In genomic region chr7:143416565-143417149, GRCh38 we compare ENCODE assay signal across 9 cellular contexts. TPM values are rescaled to one million over a fixed set of nuclear protein-coding genes. Genes with fewer than 3 reads are reported as not detected.
DNase-seq lines count a peak whose midpoint lies in the region; ATAC-seq and TF ChIP-seq lines count a peak whose summit lies in the region.
"Had no signal": no experiment of that assay in that cellular context is flagged by ENCODE, and none has a peak within 500 bp of the region (broad histone marks: within the 10 kb centered on the region; RNA-seq: fewer than 3 reads in every experiment).

No MANE protein-coding gene starts in this region.

- H3K27ac ChIP-seq in testis = no peak overlapping the region
- H3K27ac ChIP-seq in effector memory CD4-positive, alpha-beta T cell (ENCODE audit: insufficient read depth, low read length, poor library complexity, severe bottlenecking) = no peak overlapping the region

- no peaks in the 10 kb centered on the region; the same call in 1 of the 2 replicates for H3K36me3 ChIP-seq in Caco-2 (ENCODE audit: control insufficient read depth, insufficient read depth, low read length)
- H3K36me3 ChIP-seq in testis (ENCODE audit: low read depth, missing control alignments) = no peaks in the 10 kb centered on the region
- no peaks in the 10 kb centered on the region for H3K36me3 ChIP-seq in effector memory CD4-positive, alpha-beta T cell (ENCODE audit: control insufficient read depth, insufficient read depth, low read length)

- H3K36me3 Mint-ChIP-seq in Caco-2 (ENCODE audit: insufficient read depth, unreplicated experiment) (no peaks in the 10 kb centered on the region), activated B cell treated with CpG ODN at 0.5 μM for 24 hours (ENCODE audit: low read depth) (no peaks in the 10 kb centered on the region)

- H3K27ac Mint-ChIP-seq in Caco-2 (ENCODE audit: unreplicated experiment) = no peak overlapping the region
- H3K27ac Mint-ChIP-seq in activated B cell treated with CpG ODN at 0.5 μM for 24 hours = no peak overlapping the region

- H3K4me1 Mint-ChIP-seq in Caco-2 (ENCODE audit: low read depth, unreplicated experiment) (peaks cover 35% of the 10 kb centered on the region), activated B cell treated with CpG ODN at 0.5 μM for 24 hours (no peaks in the 10 kb centered on the region)

- no peak for TF ChIP-seq POLR2A in testis (IDR thresholded peaks at IDR 0.05)

- peak; percentile 76 for ATAC-seq in GM19351 (IDR thresholded peaks at IDR 0.05; ENCODE audit: unreplicated experiment)
- no peak for ATAC-seq in activated B cell treated with CpG ODN at 0.5 μM for 24 hours (ENCODE audit: low read depth)
- peak; percentile 42 for ATAC-seq in left ventricle myocardium superior

- DNase-seq in Caco-2 = peak in 1 of 2 experiments; percentile 66
- peak; percentile 58 for DNase-seq in NCI-H1105 (lab: John Stamatoyannopoulos, UW)
- DNase-seq in activated B cell treated with CpG ODN at 0.5 μM for 24 hours = no peak
- DNase-seq in left ventricle myocardium superior = no peak
- no peak for DNase-seq in testis
- no peak for DNase-seq in effector memory CD4-positive, alpha-beta T cell
- DNase-seq in 8988T = no peak
- DNase-seq: right cardiac atrium had no signal

- BruUV-seq in Caco-2 (replicated peaks; lab: Mats Ljungman, UMichigan) = no TSS peak

- intact Hi-C loops in Caco-2 (cut with micrococcal nuclease; ENCODE audit: unreplicated experiment) = loop anchor here (1.0 to 2.0 kb wide), 4 partner anchors 35 to 176 kb away; partner anchors contain the start of gene ZYX
- intact Hi-C loops in activated B cell treated with CpG ODN at 0.5 μM for 24 hours (cut with micrococcal nuclease) = loop anchor here (1.0 to 5.0 kb wide), 4 partner anchors 36 to 711 kb away; no protein-coding TSS in a partner anchor
- intact Hi-C loops in left ventricle myocardium superior (cut with micrococcal nuclease) = loop anchor here (10.0 kb wide), 1 partner anchor 172 kb away; no protein-coding TSS in a partner anchor
- intact Hi-C loops in testis (cut with DNase I; ENCODE audit: low total_unique reads) = loop anchor here (10.0 kb wide), 1 partner anchor 182 kb away; no protein-coding TSS in a partner anchor

- no peak overlapping the region for H3K4me3 ChIP-seq in Caco-2 (ENCODE audit: low read depth, low read length)
- no peak overlapping the region for H3K4me3 ChIP-seq in testis
- H3K4me3 ChIP-seq in effector memory CD4-positive, alpha-beta T cell (ENCODE audit: insufficient read depth, low read depth, low read length, poor library complexity, severe bottlenecking) = no peak overlapping the region

- TF ChIP-seq CTCF in Caco-2 (IDR thresholded peaks at IDR 0.05; ENCODE audit: insufficient read depth in 1 of 2, low read depth in 1 of 2, low read length in 1 of 2, severe bottlenecking in 1 of 2, unreplicated experiment in 1 of 2) = peak; percentile 70 to 75
- TF ChIP-seq CTCF in activated B cell treated with CpG ODN at 0.5 μM for 24 hours (IDR thresholded peaks at IDR 0.05) = peak; percentile 58
- TF ChIP-seq CTCF in testis (IDR thresholded peaks at IDR 0.05) = peak; percentile 80 to 91 (median 83)

- CTCF ChIA-PET in Caco-2 (lab: Charles Lee) (interaction anchor here (0.5 to 1.6 kb wide), 5 partner anchors 35 to 258 kb away, joined by 3 to 6 read pairs (median 4); no protein-coding TSS in a partner anchor), activated B cell treated with CpG ODN at 0.5 μM for 24 hours (lab: Charles Lee) (interaction anchor here (0.7 to 5.2 kb wide), 12 partner anchors 9 to 711 kb away, joined by 3 to 118 read pairs (median 4); no protein-coding TSS in a partner anchor)

- POLR2A ChIA-PET in Caco-2 (lab: Charles Lee) (interaction anchor here (0.5 kb wide), 1 partner anchor 12 kb away, joined by 3 read pairs; no protein-coding TSS in a partner anchor), activated B cell treated with CpG ODN at 0.5 μM for 24 hours (lab: Charles Lee) (interaction anchor here (0.7 to 1.1 kb wide), 2 partner anchors 9 to 36 kb away, joined by 3 read pairs; no protein-coding TSS in a partner anchor)

- no peaks in the 10 kb centered on the region for H3K27me3 Mint-ChIP-seq in Caco-2 (ENCODE audit: insufficient read depth, unreplicated experiment)
- peaks cover 37% of the 10 kb centered on the region for H3K27me3 Mint-ChIP-seq in activated B cell treated with CpG ODN at 0.5 μM for 24 hours

- H3K4me1 ChIP-seq in Caco-2 (peaks cover 17% of the 10 kb centered on the region), testis (no peaks in the 10 kb centered on the region)
- no peaks in the 10 kb centered on the region for H3K4me1 ChIP-seq in effector memory CD4-positive, alpha-beta T cell (ENCODE audit: control insufficient read depth, insufficient read depth, low read length, poor library complexity, severe bottlenecking)

- no peaks in the 10 kb centered on the region for H3K27me3 ChIP-seq in Caco-2 (replicated peaks; ENCODE audit: control insufficient read depth, insufficient read depth, low read length)
- no peaks in the 10 kb centered on the region for H3K27me3 ChIP-seq in testis
- H3K27me3 ChIP-seq in effector memory CD4-positive, alpha-beta T cell (replicated peaks; ENCODE audit: control insufficient read depth, insufficient read depth, low read length, poor library complexity, severe bottlenecking) = no peaks in the 10 kb centered on the region

- H3K4me3 Mint-ChIP-seq in Caco-2 (ENCODE audit: unreplicated experiment) = no peak overlapping the region
- no peak overlapping the region for H3K4me3 Mint-ChIP-seq in activated B cell treated with CpG ODN at 0.5 μM for 24 hours

- H3K9me3 Mint-ChIP-seq in Caco-2 (ENCODE audit: unreplicated experiment) (no peaks in the 10 kb centered on the region), activated B cell treated with CpG ODN at 0.5 μM for 24 hours (peaks cover 4% of the 10 kb centered on the region)

- WGBS in testis, 2 donors = 11 to 18% methylated on average over 3 of the region's 3 CpGs

- H3K9me3 ChIP-seq in Caco-2 = peaks cover 3% of the 10 kb centered on the region; the same call in 1 of the 2 replicates
- no peaks in the 10 kb centered on the region for H3K9me3 ChIP-seq in testis
- H3K9me3 ChIP-seq in effector memory CD4-positive, alpha-beta T cell (ENCODE audit: control insufficient read depth, low read length) = no peaks in the 10 kb centered on the region

RNA-seq across cellular contexts. Expression of gene EPHA1, which starts 8.0 kb away (rescaled TPM):
- total RNA-seq in Caco-2 (2022) = 66.6 and 69.2 TPM in 2 replicates
- total RNA-seq in activated B cell treated with CpG ODN at 0.5 μM for 24 hours = not detected in 2 replicates
- not detected for total RNA-seq in left ventricle myocardium superior
- 1 to 10 TPM; 5.9 to 8.5 TPM for total RNA-seq in testis
- polyA plus RNA-seq in testis (ENCODE audit: insufficient read depth, low read depth, low replicate concordance) = 9.8 TPM

RNA-seq across cellular contexts. Expression of gene TAS2R60, which starts 26.6 kb away (rescaled TPM):
- not detected in 2 replicates for total RNA-seq in Caco-2 (2022)
- total RNA-seq in activated B cell treated with CpG ODN at 0.5 μM for 24 hours = not detected in 2 replicates
- total RNA-seq in left ventricle myocardium superior = not detected
- not detected for total RNA-seq in testis
- not detected for polyA plus RNA-seq in testis (ENCODE audit: insufficient read depth, low read depth, low replicate concordance)
- total RNA-seq: right cardiac atrium had no signal
- polyA plus RNA-seq: right cardiac atrium had no signal

RNA-seq across cellular contexts. Expression of gene ZYX, which starts 35.5 kb away (rescaled TPM):
- 147 and 160 TPM in 2 replicates for total RNA-seq in Caco-2 (2022)
- 87.5 and 101 TPM in 2 replicates for total RNA-seq in activated B cell treated with CpG ODN at 0.5 μM for 24 hours
- total RNA-seq in left ventricle myocardium superior = 73.9 TPM
- total RNA-seq in testis = 100 to 1,000 TPM; 164 to 222 TPM
- polyA plus RNA-seq in testis (ENCODE audit: insufficient read depth, low read depth, low replicate concordance) = 190 TPM

RNA-seq across cellular contexts. Expression of gene FAM131B, which starts 54.1 kb away (rescaled TPM):
- total RNA-seq in Caco-2 (2022) = 20.2 and 22.3 TPM in 2 replicates
- not detected in 2 replicates for total RNA-seq in activated B cell treated with CpG ODN at 0.5 μM for 24 hours
- 0.57 TPM for total RNA-seq in left ventricle myocardium superior
- 1 to 10 TPM; 1.2 TPM for total RNA-seq in testis
- 1.2 TPM for polyA plus RNA-seq in testis (ENCODE audit: insufficient read depth, low read depth, low replicate concordance)
